In the genomic region with DNA sequence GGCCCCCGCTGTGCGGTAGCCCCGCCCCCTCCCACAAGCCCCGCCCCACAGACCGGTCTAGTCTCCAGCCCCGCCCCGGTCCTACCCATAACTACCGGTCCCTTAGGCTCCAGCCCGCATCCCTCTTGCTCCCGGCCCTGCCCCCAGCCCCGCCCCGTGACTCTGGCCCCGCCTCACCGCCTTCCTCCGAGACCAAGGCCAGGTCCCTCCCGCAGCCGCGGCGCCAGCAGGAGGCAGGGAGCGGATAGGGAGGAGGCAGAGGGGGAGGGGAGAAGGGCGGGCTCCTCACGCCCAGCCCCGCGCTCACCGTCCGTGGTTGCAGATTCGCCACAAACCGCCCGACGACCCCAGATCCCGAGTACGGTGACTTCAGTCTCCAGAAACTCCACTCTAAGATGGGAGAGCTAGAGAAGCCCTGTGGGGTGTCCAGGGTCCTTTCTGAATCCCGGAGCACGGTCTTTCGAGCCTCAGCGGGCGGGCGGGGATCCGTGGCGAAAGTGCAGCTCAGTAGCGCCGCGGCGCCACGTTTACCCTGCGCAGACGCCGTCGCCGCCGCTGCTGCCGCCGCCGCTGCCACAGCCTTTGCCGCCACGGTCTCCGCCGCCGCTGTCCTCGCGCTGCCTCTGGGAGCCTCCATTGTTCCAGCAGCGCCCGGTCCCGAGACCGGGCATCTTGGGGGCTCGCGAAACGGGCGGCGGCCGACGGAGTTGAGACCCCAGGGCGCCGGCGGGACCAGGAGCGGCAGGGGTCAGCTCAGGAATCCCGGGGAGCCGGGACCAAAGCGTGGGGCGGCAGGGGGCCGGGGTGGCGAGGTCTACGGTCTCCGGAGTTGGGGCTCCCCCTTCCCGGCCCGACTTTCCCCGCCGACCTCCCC, we compare ENCODE assay signal across 8 cellular contexts. TPM values are rescaled to one million over a fixed set of nuclear protein-coding genes. Genes with fewer than 3 reads are reported as not detected.
DNase-seq lines count a peak whose midpoint lies in the region; ATAC-seq and TF ChIP-seq lines count a peak whose summit lies in the region.

A gene with protein sequence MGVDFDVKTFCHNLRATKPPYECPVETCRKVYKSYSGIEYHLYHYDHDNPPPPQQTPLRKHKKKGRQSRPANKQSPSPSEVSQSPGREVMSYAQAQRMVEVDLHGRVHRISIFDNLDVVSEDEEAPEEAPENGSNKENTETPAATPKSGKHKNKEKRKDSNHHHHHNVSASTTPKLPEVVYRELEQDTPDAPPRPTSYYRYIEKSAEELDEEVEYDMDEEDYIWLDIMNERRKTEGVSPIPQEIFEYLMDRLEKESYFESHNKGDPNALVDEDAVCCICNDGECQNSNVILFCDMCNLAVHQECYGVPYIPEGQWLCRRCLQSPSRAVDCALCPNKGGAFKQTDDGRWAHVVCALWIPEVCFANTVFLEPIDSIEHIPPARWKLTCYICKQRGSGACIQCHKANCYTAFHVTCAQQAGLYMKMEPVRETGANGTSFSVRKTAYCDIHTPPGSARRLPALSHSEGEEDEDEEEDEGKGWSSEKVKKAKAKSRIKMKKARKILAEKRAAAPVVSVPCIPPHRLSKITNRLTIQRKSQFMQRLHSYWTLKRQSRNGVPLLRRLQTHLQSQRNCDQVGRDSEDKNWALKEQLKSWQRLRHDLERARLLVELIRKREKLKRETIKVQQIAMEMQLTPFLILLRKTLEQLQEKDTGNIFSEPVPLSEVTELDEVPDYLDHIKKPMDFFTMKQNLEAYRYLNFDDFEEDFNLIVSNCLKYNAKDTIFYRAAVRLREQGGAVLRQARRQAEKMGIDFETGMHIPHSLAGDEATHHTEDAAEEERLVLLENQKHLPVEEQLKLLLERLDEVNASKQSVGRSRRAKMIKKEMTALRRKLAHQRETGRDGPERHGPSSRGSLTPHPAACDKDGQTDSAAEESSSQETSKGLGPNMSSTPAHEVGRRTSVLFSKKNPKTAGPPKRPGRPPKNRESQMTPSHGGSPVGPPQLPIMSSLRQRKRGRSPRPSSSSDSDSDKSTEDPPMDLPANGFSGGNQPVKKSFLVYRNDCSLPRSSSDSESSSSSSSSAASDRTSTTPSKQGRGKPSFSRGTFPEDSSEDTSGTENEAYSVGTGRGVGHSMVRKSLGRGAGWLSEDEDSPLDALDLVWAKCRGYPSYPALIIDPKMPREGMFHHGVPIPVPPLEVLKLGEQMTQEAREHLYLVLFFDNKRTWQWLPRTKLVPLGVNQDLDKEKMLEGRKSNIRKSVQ (N-terminal part only) (plus strand): TSS at position 530 of the 874 bp plus-strand sequence. CDS start 2,406 bp downstream, outside the sequence.

- no peaks in the 10 kb centered on the region for H3F3A ChIP-seq in OCI-LY1 (ENCODE audit: insufficient read depth, low read length)

- TF ChIP-seq CTCF in Calu3 (IDR thresholded peaks at IDR 0.05; ENCODE audit: unreplicated experiment) (no peak), OCI-LY1 (IDR thresholded peaks at IDR 0.05; ENCODE audit: low read length) (no peak), endothelial cell (IDR thresholded peaks at IDR 0.05; ENCODE audit: unreplicated experiment) (no peak)

- ATAC-seq in GM21447 (IDR thresholded peaks at IDR 0.05; ENCODE audit: unreplicated experiment) = peak; percentile 92

- H3K36me3 ChIP-seq in HUES64 (ENCODE audit: insufficient read depth, low read length) (peaks cover 23% of the 10 kb centered on the region), OCI-LY1 (ENCODE audit: insufficient read depth, low read length) (peaks cover 30% of the 10 kb centered on the region)

- H3K27ac ChIP-seq in HUES64 (ENCODE audit: low read depth, low read length) = peak within 1 kb of the TSS; percentile 98
- peak within 1 kb of the TSS; percentile 71 for H3K27ac ChIP-seq in OCI-LY1 (ENCODE audit: low read depth, low read length, poor library complexity, severe bottlenecking)

- H3K4me2 ChIP-seq in OCI-LY1 (ENCODE audit: low read length) = peak within 1 kb of the TSS; percentile 95

- DNase-seq in Calu3 (peak; percentile 98), endothelial cell (ENCODE audit: low spot score) (peak; percentile 99), midbrain (lab: John Stamatoyannopoulos, UW) (peak; percentile 99)
- peak; percentile 99 for DNase-seq in activated CD8-positive, alpha-beta memory T cell treated with anti-CD3 and anti-CD28 coated beads, Interleukin-2, amount 50 U/mL, for 4 hours
- DNase-seq in stimulated activated CD8-positive, alpha-beta memory T cell treated with anti-CD3 and anti-CD28 coated beads, Interleukin-2, amount 100 ng/mL, for 1 hour (ENCODE audit: low read depth in 2 of 2) = peak; percentile 99

- H3K9me3 Mint-ChIP-seq in Calu3 (ENCODE audit: low read depth, unreplicated experiment) (no peaks in the 10 kb centered on the region), endothelial cell (ENCODE audit: unreplicated experiment) (no peaks in the 10 kb centered on the region)

- H3K36me3 Mint-ChIP-seq in Calu3 (ENCODE audit: insufficient read depth, unreplicated experiment) (peaks cover 52% of the 10 kb centered on the region), endothelial cell (ENCODE audit: low read depth, unreplicated experiment) (peaks cover 29% of the 10 kb centered on the region)

- peak within 1 kb of the TSS; percentile 95 for H3K4me3 ChIP-seq in HUES64 (ENCODE audit: low read length)
- peak within 1 kb of the TSS; percentile 91 for H3K4me3 ChIP-seq in OCI-LY1 (ENCODE audit: low read depth, low read length, poor library complexity, severe bottlenecking)

- no peak within 1 kb of the TSS for H2AFZ ChIP-seq in OCI-LY1 (ENCODE audit: low read length)

- BruUV-seq in Calu3 (replicated peaks; lab: Mats Ljungman, UMichigan) = no TSS peak

- H3K27me3 ChIP-seq in HUES64 (ENCODE audit: insufficient read depth, low read length) (no peaks in the 10 kb centered on the region), OCI-LY1 (ENCODE audit: insufficient read depth, low read length) (no peaks in the 10 kb centered on the region)

- peaks cover 19% of the 10 kb centered on the region for H3K79me2 ChIP-seq in OCI-LY1 (ENCODE audit: insufficient read depth, low read length)

- H3K4me1 Mint-ChIP-seq in Calu3 (ENCODE audit: low read depth, unreplicated experiment) (peaks cover 27% of the 10 kb centered on the region), endothelial cell (ENCODE audit: unreplicated experiment) (peaks cover 51% of the 10 kb centered on the region)

- H3K9me3 ChIP-seq in HUES64 (ENCODE audit: insufficient read depth, low read depth, low read length) (no peaks in the 10 kb centered on the region), OCI-LY1 (ENCODE audit: low read length) (no peaks in the 10 kb centered on the region)

- intact Hi-C loops in Calu3 (cut with micrococcal nuclease; ENCODE audit: unreplicated experiment) = no loop called here

- H3K27ac Mint-ChIP-seq in Calu3 (ENCODE audit: unreplicated experiment) (peak within 1 kb of the TSS; percentile 83), endothelial cell (ENCODE audit: unreplicated experiment) (peak within 1 kb of the TSS; percentile 96)

- CTCF ChIA-PET in Calu3 (lab: Charles Lee) = interaction anchor here (1.0 to 1.5 kb wide), 2 partner anchors 16 to 18 kb away, joined by 3 to 4 read pairs; a partner anchor contains a TSS

- H3K9ac ChIP-seq in HUES64 (ENCODE audit: low read depth, low read length) = peak within 1 kb of the TSS; percentile 100
- peak within 1 kb of the TSS; percentile 91 for H3K9ac ChIP-seq in OCI-LY1 (ENCODE audit: low read length)

- under 1% methylated on average over 88 of the region's 88 CpGs for WGBS in HUES64

- peak within 1 kb of the TSS; percentile 87 for H3K4me3 Mint-ChIP-seq in Calu3 (ENCODE audit: low read depth, unreplicated experiment)
- peak within 1 kb of the TSS; percentile 98 for H3K4me3 Mint-ChIP-seq in endothelial cell (ENCODE audit: unreplicated experiment)

- H3K9me2 ChIP-seq in OCI-LY1 (ENCODE audit: low read depth, low read length) = no peaks in the 10 kb centered on the region

- peaks cover 5% of the 10 kb centered on the region; the same call in 1 of the 2 replicates for H3K4me1 ChIP-seq in HUES64 (ENCODE audit: insufficient read depth, low read length)
- H3K4me1 ChIP-seq in OCI-LY1 (ENCODE audit: insufficient read depth, low read length, severe bottlenecking) = peaks cover 21% of the 10 kb centered on the region

- H4K20me1 ChIP-seq in OCI-LY1 (ENCODE audit: insufficient read depth, low read length) = no peaks in the 10 kb centered on the region

- H3K27me3 Mint-ChIP-seq in Calu3 (ENCODE audit: unreplicated experiment) (peaks cover 29% of the 10 kb centered on the region), endothelial cell (ENCODE audit: unreplicated experiment) (peaks cover 21% of the 10 kb centered on the region)

RNA-seq across cellular contexts. Expression of the gene that starts here (rescaled TPM):
- 19.8 and 20.4 TPM in 2 replicates for total RNA-seq in Calu3 (2022)
- polyA plus RNA-seq in HUES64 (2013, experiment 1 of 2) = 14.9 TPM
- 16.9 TPM for polyA plus RNA-seq in HUES64 (2013, experiment 2 of 2)
- 40.6 TPM for total RNA-seq in endothelial cell (ENCODE audit: unreplicated experiment)

Comparison
In these comparisons a context has a peak if more than half of its experiments do, and no peak if none do; other contexts are left out.
1. Peak in every context shown above with its lines: DNase-seq, ATAC-seq, H3K4me3 ChIP-seq and H3K27ac ChIP-seq.